Comparison of ENCODE assay signal across 22 cellular contexts in genomic region chr18:74141638-74142037, GRCh38. TPM values are rescaled to one million over a fixed set of nuclear protein-coding genes. Genes with fewer than 3 reads are reported as not detected.
"Had no signal": no experiment of that assay in that cellular context is flagged by ENCODE, and none has a peak within 500 bp of the region (broad histone marks: within the 10 kb centered on the region; RNA-seq: fewer than 3 reads in every experiment).

No MANE protein-coding gene starts in this region.

- DNase-seq: activated CD4-positive, alpha-beta T cell treated with anti-CD3 and anti-CD28 coated beads for 1 hour; activated CD4-positive, alpha-beta T cell treated with anti-CD3 and anti-CD28 coated beads, Interleukin-2, amount 50 U/mL, for 1 hour; activated CD8-positive, alpha-beta T cell treated with anti-CD3 and anti-CD28 coated beads, Interleukin-2, amount 10 ng/mL, durations not matched to agents 7 days and 5 days; activated gamma-delta T cell; activated naive CD4-positive, alpha-beta T cell treated with anti-CD3 and anti-CD28 coated beads, Interleukin-2, amount 50 U/mL, for 16 hours; activated naive CD8-positive, alpha-beta T cell treated with anti-CD3 and anti-CD28 coated beads, Interleukin-2, amount 50 U/mL, for 24 hours; anterior cingulate cortex; central memory CD4-positive, alpha-beta T cell; effector memory CD8-positive, alpha-beta T cell; heart left ventricle; left colon; mesendoderm; naive B cell; retina; spleen; stimulated activated CD4-positive, alpha-beta T cell treated with anti-CD3 and anti-CD28 coated beads, Interleukin-4, amount 100 ng/mL, for 24 hours; stimulated activated naive CD4-positive, alpha-beta T cell treated with Interleukin-2 at 50 U/mL for 16 hours; T-cell; upper lobe of left lung had no signal

- H3K4me1 ChIP-seq: heart left ventricle had no signal

- H3K9me3 ChIP-seq: heart left ventricle, spleen, upper lobe of left lung had no signal

- H3K27ac ChIP-seq: heart left ventricle, spleen, upper lobe of left lung had no signal

- H3K27me3 ChIP-seq: heart left ventricle, spleen, upper lobe of left lung had no signal

- H3K4me3 ChIP-seq: heart left ventricle, spleen, upper lobe of left lung had no signal

- H3K36me3 ChIP-seq: heart left ventricle, spleen, upper lobe of left lung had no signal

RNA-seq across cellular contexts. Expression of gene FBXO15, which starts 6.0 kb away (rescaled TPM):
- total RNA-seq: endothelial cell of umbilical vein, lower leg skin, posterior vena cava had no signal
